ENCODE assay signal across 39 cellular contexts in the genomic region with DNA sequence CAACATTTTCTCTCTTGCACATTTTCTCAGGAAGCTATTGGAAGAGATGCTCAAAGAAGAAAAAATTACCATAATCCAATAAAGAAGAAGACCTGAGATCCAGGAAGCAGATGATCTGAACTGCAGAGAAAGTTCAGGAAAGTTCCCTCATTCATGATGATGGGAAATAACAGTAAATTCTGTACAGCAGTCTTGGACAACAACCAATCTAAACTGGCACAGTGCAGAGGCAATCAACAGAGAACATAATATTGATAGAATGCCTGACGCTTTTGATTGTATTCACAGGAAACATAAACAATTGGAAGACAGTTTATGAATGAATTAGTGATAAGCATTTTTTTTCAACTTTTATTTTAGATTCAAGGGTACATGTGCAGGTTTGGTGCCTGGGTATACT.
"Had no signal": no experiment of that assay in that cellular context is flagged by ENCODE, and none has a peak within 500 bp of the region (broad histone marks: within the 10 kb centered on the region; RNA-seq: fewer than 3 reads in every experiment).

No MANE protein-coding gene starts in this region.

- H3K4me1 ChIP-seq: adrenal gland, ascending aorta, body of pancreas, breast epithelium had no signal

- ATAC-seq: activated naive CD8-positive, alpha-beta T cell treated with anti-CD3 and anti-CD28 coated beads, Interleukin-2, amount 50 U/mL, for 24 hours; activated T-cell treated with anti-CD3 and anti-CD28 coated beads, Interleukin-2, amount 50 U/mL, for 4 hours; activated T-cell treated with anti-CD3 and anti-CD28 coated beads, Interleukin-2, amount 50 U/mL, for 72 hours; activated T-helper 17 cell treated with anti-CD3 and anti-CD28 coated beads, Interleukin-2, amount 50 U/mL, for 72 hours; body of pancreas had no signal

- H3K4me1 Mint-ChIP-seq: activated naive CD4-positive, alpha-beta T cell treated with anti-CD3 and anti-CD28 coated beads, Interleukin-2, amount 10 ng/mL, durations not matched to agents 7 days and 5 days; activated naive CD4-positive, alpha-beta T cell treated with anti-CD3 and anti-CD28 coated beads, Interleukin-2, amount 50 U/mL, for 24 hours; activated naive CD8-positive, alpha-beta T cell treated with anti-CD3 and anti-CD28 coated beads for 36 hours; activated naive CD8-positive, alpha-beta T cell treated with anti-CD3 and anti-CD28 coated beads, Interleukin-2, amount 10 ng/mL, durations not matched to agents 7 days and 5 days; activated naive CD8-positive, alpha-beta T cell treated with anti-CD3 and anti-CD28 coated beads, Interleukin-2, amount 50 U/mL, for 24 hours; activated T-helper 17 cell treated with anti-CD3 and anti-CD28 coated beads, Interleukin-2, amount 50 U/mL, for 72 hours; brain; central memory CD8-positive, alpha-beta T cell had no signal

- H3K27me3 ChIP-seq: adrenal gland, ascending aorta, body of pancreas, brain microvascular endothelial cell, breast epithelium, cardiac muscle cell had no signal

- H3K27me3 Mint-ChIP-seq: activated naive CD4-positive, alpha-beta T cell treated with anti-CD3 and anti-CD28 coated beads, Interleukin-2, amount 10 ng/mL, durations not matched to agents 7 days and 5 days; activated naive CD4-positive, alpha-beta T cell treated with anti-CD3 and anti-CD28 coated beads, Interleukin-2, amount 50 U/mL, for 24 hours; activated naive CD8-positive, alpha-beta T cell; activated naive CD8-positive, alpha-beta T cell treated with anti-CD3 and anti-CD28 coated beads for 36 hours; activated naive CD8-positive, alpha-beta T cell treated with anti-CD3 and anti-CD28 coated beads, Interleukin-2, amount 10 ng/mL, durations not matched to agents 7 days and 5 days; activated naive CD8-positive, alpha-beta T cell treated with anti-CD3 and anti-CD28 coated beads, Interleukin-2, amount 50 U/mL, for 24 hours; activated T-cell treated with anti-CD3 and anti-CD28 coated beads, Interleukin-2, amount 50 U/mL, for 24 hours; activated T-helper 17 cell treated with anti-CD3 and anti-CD28 coated beads, Interleukin-2, amount 50 U/mL, for 72 hours; brain; central memory CD8-positive, alpha-beta T cell had no signal

- H3K36me3 ChIP-seq: adrenal gland, ascending aorta, brain microvascular endothelial cell, breast epithelium, cardiac muscle cell had no signal

- DNase-seq: activated effector memory CD4-positive, alpha-beta T cell treated with anti-CD3 and anti-CD28 coated beads, Interleukin-2, amount 50 U/mL, for 16 hours; activated effector memory CD4-positive, alpha-beta T cell treated with Interleukin-2 at 50 U/mL for 16 hours; activated gamma-delta T cell; activated gamma-delta T cell treated with Interleukin-2 at 50 U/mL for 16 hours; activated naive CD4-positive, alpha-beta T cell; activated naive CD4-positive, alpha-beta T cell treated with anti-CD3 and anti-CD28 coated beads for 36 hours; activated naive CD4-positive, alpha-beta T cell treated with anti-CD3 and anti-CD28 coated beads, Interleukin-2, amount 10 ng/mL, durations not matched to agents 7 days and 5 days; activated naive CD4-positive, alpha-beta T cell treated with anti-CD3 and anti-CD28 coated beads, Interleukin-2, amount 50 U/mL, for 16 hours; activated naive CD4-positive, alpha-beta T cell treated with Interleukin-2 at 50 U/mL for 16 hours; activated naive CD8-positive, alpha-beta T cell treated with anti-CD3 and anti-CD28 coated beads for 36 hours; activated naive CD8-positive, alpha-beta T cell treated with anti-CD3 and anti-CD28 coated beads, Interleukin-2, amount 10 ng/mL, durations not matched to agents 7 days and 5 days; activated naive CD8-positive, alpha-beta T cell treated with anti-CD3 and anti-CD28 coated beads, Interleukin-2, amount 50 U/mL, for 24 hours; activated T-cell treated with anti-CD3 and anti-CD28 coated beads, Interleukin-2, amount 50 U/mL, for 1 hour; activated T-cell treated with anti-CD3 and anti-CD28 coated beads, Interleukin-2, amount 50 U/mL, for 24 hours; activated T-cell treated with anti-CD3 and anti-CD28 coated beads, Interleukin-2, amount 50 U/mL, for 4 hours; activated T-cell treated with anti-CD3 and anti-CD28 coated beads, Interleukin-2, amount 50 U/mL, for 48 hours; activated T-cell treated with anti-CD3 and anti-CD28 coated beads, Interleukin-2, amount 50 U/mL, for 72 hours; adrenal gland; amniotic stem cell; amygdala; anterior cingulate cortex; aorta; body of pancreas; brain microvascular endothelial cell; caudate nucleus; central memory CD4-positive, alpha-beta T cell; cerebellar nuclear complex had no signal

- H3K4me3 ChIP-seq: adrenal gland, ascending aorta, body of pancreas, breast epithelium, cardiac muscle cell had no signal

- H3K4me3 Mint-ChIP-seq: activated naive CD4-positive, alpha-beta T cell treated with anti-CD3 and anti-CD28 coated beads for 36 hours; activated naive CD4-positive, alpha-beta T cell treated with anti-CD3 and anti-CD28 coated beads, Interleukin-2, amount 10 ng/mL, durations not matched to agents 7 days and 5 days; activated naive CD4-positive, alpha-beta T cell treated with anti-CD3 and anti-CD28 coated beads, Interleukin-2, amount 50 U/mL, for 24 hours; activated naive CD8-positive, alpha-beta T cell; activated naive CD8-positive, alpha-beta T cell treated with anti-CD3 and anti-CD28 coated beads for 36 hours; activated naive CD8-positive, alpha-beta T cell treated with anti-CD3 and anti-CD28 coated beads, Interleukin-2, amount 10 ng/mL, durations not matched to agents 7 days and 5 days; activated naive CD8-positive, alpha-beta T cell treated with anti-CD3 and anti-CD28 coated beads, Interleukin-2, amount 50 U/mL, for 24 hours; activated T-cell treated with anti-CD3 and anti-CD28 coated beads, Interleukin-2, amount 50 U/mL, for 24 hours; activated T-cell treated with anti-CD3 and anti-CD28 coated beads, Interleukin-2, amount 50 U/mL, for 4 hours; activated T-cell treated with anti-CD3 and anti-CD28 coated beads, Interleukin-2, amount 50 U/mL, for 72 hours; activated T-helper 1 cell treated with anti-CD3 and anti-CD28 coated beads, Interleukin-12 subunit alpha, Interleukin-12 subunit beta, Interleukin-2, Interleukin-4 antibody, amounts not matched to agents 30 ng/mL and 10 ng/mL and 1 ng/mL, durations not matched to agents 14 hours and 24 hours and 36 hours; activated T-helper 17 cell treated with anti-CD3 and anti-CD28 coated beads, Interleukin-2, amount 50 U/mL, for 72 hours; brain; central memory CD8-positive, alpha-beta T cell had no signal

- H3K27ac Mint-ChIP-seq: activated naive CD4-positive, alpha-beta T cell treated with anti-CD3 and anti-CD28 coated beads for 36 hours; activated naive CD4-positive, alpha-beta T cell treated with anti-CD3 and anti-CD28 coated beads, Interleukin-2, amount 10 ng/mL, durations not matched to agents 7 days and 5 days; activated naive CD4-positive, alpha-beta T cell treated with anti-CD3 and anti-CD28 coated beads, Interleukin-2, amount 50 U/mL, for 24 hours; activated naive CD8-positive, alpha-beta T cell; activated naive CD8-positive, alpha-beta T cell treated with anti-CD3 and anti-CD28 coated beads for 36 hours; activated naive CD8-positive, alpha-beta T cell treated with anti-CD3 and anti-CD28 coated beads, Interleukin-2, amount 10 ng/mL, durations not matched to agents 7 days and 5 days; activated naive CD8-positive, alpha-beta T cell treated with anti-CD3 and anti-CD28 coated beads, Interleukin-2, amount 50 U/mL, for 24 hours; activated T-cell treated with anti-CD3 and anti-CD28 coated beads, Interleukin-2, amount 50 U/mL, for 24 hours; activated T-cell treated with anti-CD3 and anti-CD28 coated beads, Interleukin-2, amount 50 U/mL, for 72 hours; activated T-helper 1 cell treated with anti-CD3 and anti-CD28 coated beads, Interleukin-12 subunit alpha, Interleukin-12 subunit beta, Interleukin-2, Interleukin-4 antibody, amounts not matched to agents 30 ng/mL and 10 ng/mL and 1 ng/mL, durations not matched to agents 14 hours and 24 hours and 36 hours; activated T-helper 17 cell treated with anti-CD3 and anti-CD28 coated beads, Interleukin-2, amount 50 U/mL, for 72 hours; activated T-helper 2 cell treated with anti-CD3 and anti-CD28 coated beads, Interferon-gamma antibody, Interleukin-2, Interleukin-4, amounts not matched to agents 10 μg/mL and 5 μg/mL and 100 μg/mL, durations not matched to agents 14 hours and 24 hours and 36 hours; brain had no signal

- H3K27ac ChIP-seq: adrenal gland, ascending aorta, body of pancreas, brain microvascular endothelial cell, breast epithelium, cardiac muscle cell had no signal

- H3K36me3 Mint-ChIP-seq: activated naive CD4-positive, alpha-beta T cell treated with anti-CD3 and anti-CD28 coated beads, Interleukin-2, amount 10 ng/mL, durations not matched to agents 7 days and 5 days; activated naive CD4-positive, alpha-beta T cell treated with anti-CD3 and anti-CD28 coated beads, Interleukin-2, amount 50 U/mL, for 24 hours; activated naive CD8-positive, alpha-beta T cell; activated naive CD8-positive, alpha-beta T cell treated with anti-CD3 and anti-CD28 coated beads for 36 hours; activated naive CD8-positive, alpha-beta T cell treated with anti-CD3 and anti-CD28 coated beads, Interleukin-2, amount 10 ng/mL, durations not matched to agents 7 days and 5 days; brain had no signal

- FAIRE-seq: astrocyte, bronchial epithelial cell had no signal

- H3K9me3 Mint-ChIP-seq: activated naive CD4-positive, alpha-beta T cell treated with anti-CD3 and anti-CD28 coated beads, Interleukin-2, amount 50 U/mL, for 24 hours; activated naive CD8-positive, alpha-beta T cell treated with anti-CD3 and anti-CD28 coated beads, Interleukin-2, amount 10 ng/mL, durations not matched to agents 7 days and 5 days had no signal
